Comparison of ENCODE assay signal across 2 cellular contexts in genomic region chrX:134570899-134571298, GRCh38.
TF ChIP-seq lines count a peak whose summit lies in the region.

No MANE protein-coding gene starts in this region.

TF ChIP-seq in A549, 52 proteins besides CTCF, POLR2A, EP300 and RAD21 (continued from another document):
- no peak for TF ChIP-seq HMGXB4 (CRISPR knock-in tag; IDR thresholded peaks at IDR 0.05; ENCODE audit: borderline replicate concordance)
TF ChIP-seq in A549: peak in this region for 0.

TF ChIP-seq in GM12878, 131 proteins besides CTCF, POLR2A, EP300 and RAD21 (continued from another document):
- TF ChIP-seq, protein P1, sequence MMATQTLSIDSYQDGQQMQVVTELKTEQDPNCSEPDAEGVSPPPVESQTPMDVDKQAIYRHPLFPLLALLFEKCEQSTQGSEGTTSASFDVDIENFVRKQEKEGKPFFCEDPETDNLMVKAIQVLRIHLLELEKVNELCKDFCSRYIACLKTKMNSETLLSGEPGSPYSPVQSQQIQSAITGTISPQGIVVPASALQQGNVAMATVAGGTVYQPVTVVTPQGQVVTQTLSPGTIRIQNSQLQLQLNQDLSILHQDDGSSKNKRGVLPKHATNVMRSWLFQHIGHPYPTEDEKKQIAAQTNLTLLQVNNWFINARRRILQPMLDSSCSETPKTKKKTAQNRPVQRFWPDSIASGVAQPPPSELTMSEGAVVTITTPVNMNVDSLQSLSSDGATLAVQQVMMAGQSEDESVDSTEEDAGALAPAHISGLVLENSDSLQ (IDR thresholded peaks at IDR 0.05), result no peak
- TF ChIP-seq EGR1 (IDR thresholded peaks at IDR 0.05; ENCODE audit: borderline replicate concordance in 1 of 2, low read depth in 2 of 2, low read length in 2 of 2) (no peak), NFXL1 (IDR thresholded peaks at IDR 0.05; ENCODE audit: borderline replicate concordance) (no peak), SMARCA5 (IDR thresholded peaks at IDR 0.05) (no peak)
